13 cellular contexts compared by ENCODE assay signal in the genomic region with DNA sequence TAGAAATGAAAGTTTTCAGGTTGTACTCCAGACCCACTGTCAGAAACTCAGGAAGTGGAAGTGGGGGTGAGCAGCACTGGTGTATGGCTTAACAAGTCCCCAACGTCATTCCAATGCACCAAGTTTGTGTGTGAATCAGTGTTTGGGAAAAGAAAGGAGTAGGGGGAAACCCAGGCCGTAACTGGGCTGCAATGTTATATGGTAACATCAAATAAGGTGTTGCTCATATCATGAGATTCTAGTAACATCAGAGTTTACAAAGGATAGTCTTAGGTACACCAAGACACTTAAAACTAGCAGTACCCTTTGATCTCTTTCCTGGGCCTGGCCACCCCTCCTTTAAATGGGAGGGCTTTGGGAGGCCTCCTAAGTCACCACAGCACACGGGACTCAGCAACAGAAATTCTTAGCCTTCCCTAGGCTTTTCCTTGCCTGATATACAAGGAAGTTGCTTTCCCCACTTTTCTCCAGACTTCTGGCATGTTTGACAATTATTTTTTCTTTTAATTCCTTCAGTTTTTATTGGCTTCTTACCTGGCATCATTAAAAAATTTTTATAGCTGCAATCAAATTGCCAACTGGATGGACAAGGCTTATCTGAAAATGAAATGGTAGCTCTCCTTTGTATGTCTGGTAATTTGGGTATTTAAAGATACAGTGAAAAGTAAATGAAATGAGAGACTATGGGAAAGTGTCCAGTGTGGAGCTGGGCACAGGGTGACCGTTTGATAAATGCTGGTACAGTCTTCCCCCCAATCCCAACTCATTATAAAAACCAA. TPM values are rescaled to one million over a fixed set of nuclear protein-coding genes. Genes with fewer than 3 reads are reported as not detected.
DNase-seq lines count a peak whose midpoint lies in the region; ATAC-seq, FAIRE-seq and TF ChIP-seq lines count a peak whose summit lies in the region.
"Had no signal": no experiment of that assay in that cellular context is flagged by ENCODE, and none has a peak within 500 bp of the region (broad histone marks: within the 10 kb centered on the region; RNA-seq: fewer than 3 reads in every experiment).

No MANE protein-coding gene starts in this region.

- peaks cover 27% of the 10 kb centered on the region; the same call in 1 of the 2 replicates for H3K4me1 ChIP-seq in MM.1S (ENCODE audit: low read length)

- H3K4me1 Mint-ChIP-seq in activated naive CD8-positive, alpha-beta T cell treated with anti-CD3 and anti-CD28 coated beads, Interleukin-2, amount 10 ng/mL, durations not matched to agents 7 days and 5 days: peaks cover 50% of the 10 kb centered on the region
- peaks cover 48% of the 10 kb centered on the region for H3K4me1 Mint-ChIP-seq in activated naive CD8-positive, alpha-beta T cell treated with anti-CD3 and anti-CD28 coated beads, Interleukin-2, amount 50 U/mL, for 24 hours
- H3K4me1 Mint-ChIP-seq in stimulated activated effector memory CD8-positive, alpha-beta T cell treated with anti-CD3 and anti-CD28 coated beads, Interleukin-12 subunit alpha, Interleukin-12 subunit beta, amount 100 ng/mL, for 72 hours: peaks cover 60% of the 10 kb centered on the region

- H3K9me2 ChIP-seq in MM.1S (replicated peaks; ENCODE audit: insufficient read depth, low read length): no peaks in the 10 kb centered on the region

- peak overlapping the region; percentile 21 for H3K4me3 Mint-ChIP-seq in activated naive CD8-positive, alpha-beta T cell treated with anti-CD3 and anti-CD28 coated beads, Interleukin-2, amount 10 ng/mL, durations not matched to agents 7 days and 5 days
- H3K4me3 Mint-ChIP-seq in activated naive CD8-positive, alpha-beta T cell treated with anti-CD3 and anti-CD28 coated beads, Interleukin-2, amount 50 U/mL, for 24 hours: no peak overlapping the region
- H3K4me3 Mint-ChIP-seq in stimulated activated effector memory CD8-positive, alpha-beta T cell treated with anti-CD3 and anti-CD28 coated beads, Interleukin-12 subunit alpha, Interleukin-12 subunit beta, amount 100 ng/mL, for 72 hours: peak overlapping the region; percentile 16
- H3K4me3 Mint-ChIP-seq: activated naive CD8-positive, alpha-beta T cell treated with anti-CD3 and anti-CD28 coated beads for 36 hours had no signal

- H3K36me3 Mint-ChIP-seq in activated naive CD8-positive, alpha-beta T cell treated with anti-CD3 and anti-CD28 coated beads, Interleukin-2, amount 10 ng/mL, durations not matched to agents 7 days and 5 days: peaks cover 32% of the 10 kb centered on the region
- H3K36me3 Mint-ChIP-seq in activated naive CD8-positive, alpha-beta T cell treated with anti-CD3 and anti-CD28 coated beads, Interleukin-2, amount 50 U/mL, for 24 hours (ENCODE audit: low read depth): peaks cover 34% of the 10 kb centered on the region
- peaks cover 8% of the 10 kb centered on the region for H3K36me3 Mint-ChIP-seq in stimulated activated effector memory CD8-positive, alpha-beta T cell treated with anti-CD3 and anti-CD28 coated beads, Interleukin-12 subunit alpha, Interleukin-12 subunit beta, amount 100 ng/mL, for 72 hours

- no peak overlapping the region for H3K9ac ChIP-seq in MM.1S (ENCODE audit: low read length)

- no peak for TF ChIP-seq POLR2A in H54 (IDR thresholded peaks at IDR 0.05; ENCODE audit: low read depth, low read length)

- peak overlapping the region; percentile 14; the same call in 1 of the 2 replicates for H3K27ac ChIP-seq in MM.1S (ENCODE audit: low read length)

- H3K27ac Mint-ChIP-seq in activated naive CD8-positive, alpha-beta T cell treated with anti-CD3 and anti-CD28 coated beads, Interleukin-2, amount 10 ng/mL, durations not matched to agents 7 days and 5 days: peak overlapping the region; percentile 41
- no peak overlapping the region for H3K27ac Mint-ChIP-seq in activated naive CD8-positive, alpha-beta T cell treated with anti-CD3 and anti-CD28 coated beads, Interleukin-2, amount 50 U/mL, for 24 hours
- peak overlapping the region; percentile 68 for H3K27ac Mint-ChIP-seq in stimulated activated effector memory CD8-positive, alpha-beta T cell treated with anti-CD3 and anti-CD28 coated beads, Interleukin-12 subunit alpha, Interleukin-12 subunit beta, amount 100 ng/mL, for 72 hours
- H3K27ac Mint-ChIP-seq: activated naive CD8-positive, alpha-beta T cell treated with anti-CD3 and anti-CD28 coated beads for 36 hours had no signal

- H3K4me3 ChIP-seq in MM.1S (ENCODE audit: low read length): no peak overlapping the region
- H3K4me3 ChIP-seq in fibroblast of pulmonary artery (replicated peaks; ENCODE audit: low read depth, low read length): no peak overlapping the region
- H3K4me3 ChIP-seq: HAP-1 had no signal

- peak; percentile 18 for ATAC-seq in activated naive CD8-positive, alpha-beta T cell treated with anti-CD3 and anti-CD28 coated beads, Interleukin-2, amount 10 ng/mL, durations not matched to agents 7 days and 5 days (ENCODE audit: low read depth)
- ATAC-seq in activated naive CD8-positive, alpha-beta T cell treated with anti-CD3 and anti-CD28 coated beads, Interleukin-2, amount 50 U/mL, for 24 hours: no peak
- ATAC-seq in stimulated activated effector memory CD8-positive, alpha-beta T cell treated with anti-CD3 and anti-CD28 coated beads, Interleukin-12 subunit alpha, Interleukin-12 subunit beta, amount 100 ng/mL, for 72 hours: no peak
- ATAC-seq in GM21515 (IDR thresholded peaks at IDR 0.05; ENCODE audit: unreplicated experiment): no peak

- no peaks in the 10 kb centered on the region for H3K9me3 Mint-ChIP-seq in activated naive CD8-positive, alpha-beta T cell treated with anti-CD3 and anti-CD28 coated beads, Interleukin-2, amount 10 ng/mL, durations not matched to agents 7 days and 5 days
- H3K9me3 Mint-ChIP-seq in activated naive CD8-positive, alpha-beta T cell treated with anti-CD3 and anti-CD28 coated beads, Interleukin-2, amount 50 U/mL, for 24 hours: peaks cover 10% of the 10 kb centered on the region
- no peaks in the 10 kb centered on the region for H3K9me3 Mint-ChIP-seq in stimulated activated effector memory CD8-positive, alpha-beta T cell treated with anti-CD3 and anti-CD28 coated beads, Interleukin-12 subunit alpha, Interleukin-12 subunit beta, amount 100 ng/mL, for 72 hours

- no peaks in the 10 kb centered on the region for H3K27me3 Mint-ChIP-seq in activated naive CD8-positive, alpha-beta T cell treated with anti-CD3 and anti-CD28 coated beads, Interleukin-2, amount 10 ng/mL, durations not matched to agents 7 days and 5 days
- H3K27me3 Mint-ChIP-seq in activated naive CD8-positive, alpha-beta T cell treated with anti-CD3 and anti-CD28 coated beads, Interleukin-2, amount 50 U/mL, for 24 hours: no peaks in the 10 kb centered on the region
- H3K27me3 Mint-ChIP-seq: activated naive CD8-positive, alpha-beta T cell treated with anti-CD3 and anti-CD28 coated beads for 36 hours had no signal

- no peaks in the 10 kb centered on the region for H3F3A ChIP-seq in MM.1S (ENCODE audit: insufficient read depth, low read length)

- no peak overlapping the region for H2AFZ ChIP-seq in MM.1S (ENCODE audit: low read length)

- peak overlapping the region; percentile 33; the same call in 1 of the 2 replicates for H3K4me2 ChIP-seq in MM.1S (ENCODE audit: low read depth, low read length)

- POLR2A ChIA-PET in activated naive CD8-positive, alpha-beta T cell treated with anti-CD3 and anti-CD28 coated beads, Interleukin-2, amount 10 ng/mL, durations not matched to agents 7 days and 5 days (lab: Charles Lee): no interaction called here

- TF ChIP-seq CTCF in MM.1S (IDR thresholded peaks at IDR 0.05; ENCODE audit: low read length) (no peak), fibroblast of pulmonary artery (IDR thresholded peaks at IDR 0.05; ENCODE audit: low read length, missing control alignments) (no peak)

- no peaks in the 10 kb centered on the region for H3K27me3 ChIP-seq in MM.1S (replicated peaks; ENCODE audit: insufficient read depth, low read length)

- H4K20me1 ChIP-seq in MM.1S (ENCODE audit: insufficient read depth, low read length): peaks cover 34% of the 10 kb centered on the region

- FAIRE-seq in H54 (lab: Jason Lieb, UNC): no peak

- DNase-seq in activated naive CD8-positive, alpha-beta T cell treated with anti-CD3 and anti-CD28 coated beads, Interleukin-2, amount 10 ng/mL, durations not matched to agents 7 days and 5 days: no peak
- no peak for DNase-seq in activated naive CD8-positive, alpha-beta T cell treated with anti-CD3 and anti-CD28 coated beads, Interleukin-2, amount 50 U/mL, for 24 hours
- DNase-seq in MM.1S (no peak), fibroblast of pulmonary artery (ENCODE audit: low read depth) (peak; percentile 21), H54 (ENCODE audit: insufficient read length, low spot score) (no peak)
- DNase-seq in stimulated activated effector memory CD8-positive, alpha-beta T cell treated with anti-CD3 and anti-CD28 coated beads, Interleukin-12 subunit alpha, Interleukin-12 subunit beta, amount 100 ng/mL, for 72 hours (ENCODE audit: low spot score in 2 of 2): no peak
- no peak for DNase-seq in activated CD8-positive, alpha-beta memory T cell treated with anti-CD3 and anti-CD28 coated beads for 24 hours
- DNase-seq: activated naive CD8-positive, alpha-beta T cell treated with anti-CD3 and anti-CD28 coated beads for 36 hours; NCI-H1417; stimulated activated CD4-positive, alpha-beta T cell treated with anti-CD3 and anti-CD28 coated beads, Interleukin-1b, Interleukin-23, amount 100 ng/mL, for 48 hours; stimulated activated naive CD4-positive, alpha-beta T cell had no signal

- peaks cover 99% of the 10 kb centered on the region for H3K79me2 ChIP-seq in MM.1S (ENCODE audit: low read length)

- no peaks in the 10 kb centered on the region; the same call in 1 of the 2 replicates for H3K36me3 ChIP-seq in MM.1S (replicated peaks; ENCODE audit: insufficient read depth, low read length)

- H3K9me3 ChIP-seq in MM.1S (replicated peaks; ENCODE audit: insufficient read depth, low read length): no peaks in the 10 kb centered on the region
- H3K9me3 ChIP-seq: HAP-1 had no signal

RNA-seq across cellular contexts. Expression of gene E2F3, which starts 15.1 kb away (rescaled TPM):
- total RNA-seq in activated naive CD8-positive, alpha-beta T cell treated with anti-CD3 and anti-CD28 coated beads, Interleukin-2, amount 10 ng/mL, durations not matched to agents 7 days and 5 days: 10 to 100 TPM; 26.8 to 28.0 TPM
